ENCODE assay signal across 1 cellular context in the genomic region with DNA sequence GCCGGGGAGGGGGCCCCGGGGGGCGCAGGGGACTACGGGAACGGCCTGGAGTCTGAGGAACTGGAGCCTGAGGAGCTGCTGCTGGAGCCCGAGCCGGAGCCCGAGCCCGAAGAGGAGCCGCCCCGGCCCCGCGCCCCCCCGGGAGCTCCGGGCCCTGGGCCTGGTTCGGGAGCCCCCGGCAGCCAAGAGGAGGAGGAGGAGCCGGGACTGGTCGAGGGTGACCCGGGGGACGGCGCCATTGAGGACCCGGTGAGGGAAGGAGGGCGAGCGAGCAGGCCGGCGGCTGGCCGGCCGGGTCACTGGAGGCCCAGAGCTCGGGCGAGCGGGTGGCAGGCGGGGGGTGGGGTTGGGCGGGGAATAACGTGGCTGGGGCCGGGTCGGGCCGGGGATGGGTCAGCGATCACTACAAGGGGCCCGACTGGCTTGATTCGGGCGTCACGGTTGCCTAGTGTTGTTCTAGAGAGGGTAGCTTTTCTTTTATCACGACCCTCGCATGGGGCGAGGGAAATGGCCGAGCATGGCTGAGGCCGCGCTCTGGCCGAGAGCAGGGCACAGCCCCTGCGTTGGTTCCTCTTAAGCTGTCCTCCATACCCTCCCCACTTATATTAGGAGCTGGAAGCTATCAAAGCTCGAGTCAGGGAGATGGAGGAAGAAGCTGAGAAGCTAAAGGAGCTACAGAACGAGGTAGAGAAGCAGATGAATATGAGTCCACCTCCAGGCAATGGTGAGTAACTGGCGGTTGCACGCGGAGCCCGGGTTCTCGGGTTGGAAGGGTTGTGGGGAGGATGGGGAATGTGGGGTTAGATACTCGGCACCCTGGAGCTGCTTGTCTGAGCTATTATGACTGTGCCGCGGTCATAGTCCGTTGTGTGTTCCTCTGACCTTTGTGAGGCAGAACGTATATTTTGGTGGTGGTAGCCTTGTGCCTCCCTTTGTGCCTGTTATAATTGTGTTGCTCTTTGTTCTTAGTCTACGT.
A peak's percentile ranks its signal among the peaks of the same experiment; 100 is the strongest.
TF ChIP-seq lines count a peak whose summit lies in the region.

No MANE protein-coding gene starts in this region.

TF ChIP-seq in HepG2, 621 proteins besides CTCF, POLR2A, EP300 and RAD21 (continued from another document and continues in another):
- peak; percentile 64 for TF ChIP-seq ZNF687 (CRISPR knock-in tag; IDR thresholded peaks at IDR 0.05)
- TF ChIP-seq ATF2 (CRISPR knock-in tag; IDR thresholded peaks at IDR 0.05) = peak; percentile 48; the same call in 1 of the 2 replicates
- no peak; the same call in 1 of the 2 replicates for TF ChIP-seq MIXL1 (CRISPR knock-in tag; IDR thresholded peaks at IDR 0.05)
- TF ChIP-seq, protein P1, sequence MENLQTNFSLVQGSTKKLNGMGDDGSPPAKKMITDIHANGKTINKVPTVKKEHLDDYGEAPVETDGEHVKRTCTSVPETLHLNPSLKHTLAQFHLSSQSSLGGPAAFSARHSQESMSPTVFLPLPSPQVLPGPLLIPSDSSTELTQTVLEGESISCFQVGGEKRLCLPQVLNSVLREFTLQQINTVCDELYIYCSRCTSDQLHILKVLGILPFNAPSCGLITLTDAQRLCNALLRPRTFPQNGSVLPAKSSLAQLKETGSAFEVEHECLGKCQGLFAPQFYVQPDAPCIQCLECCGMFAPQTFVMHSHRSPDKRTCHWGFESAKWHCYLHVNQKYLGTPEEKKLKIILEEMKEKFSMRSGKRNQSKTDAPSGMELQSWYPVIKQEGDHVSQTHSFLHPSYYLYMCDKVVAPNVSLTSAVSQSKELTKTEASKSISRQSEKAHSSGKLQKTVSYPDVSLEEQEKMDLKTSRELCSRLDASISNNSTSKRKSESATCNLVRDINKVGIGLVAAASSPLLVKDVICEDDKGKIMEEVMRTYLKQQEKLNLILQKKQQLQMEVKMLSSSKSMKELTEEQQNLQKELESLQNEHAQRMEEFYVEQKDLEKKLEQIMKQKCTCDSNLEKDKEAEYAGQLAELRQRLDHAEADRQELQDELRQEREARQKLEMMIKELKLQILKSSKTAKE (CRISPR knock-in tag; IDR thresholded peaks at IDR 0.05; ENCODE audit: borderline replicate concordance) = no peak
- TF ChIP-seq SRF (IDR thresholded peaks at IDR 0.05; ENCODE audit: low read depth, low read length) = no peak
- no peak; the same call in 1 of the 2 replicates for TF ChIP-seq ZNF589 (CRISPR knock-in tag; conservative IDR thresholded peaks at IDR 0.05)
- TF ChIP-seq, protein P2, sequence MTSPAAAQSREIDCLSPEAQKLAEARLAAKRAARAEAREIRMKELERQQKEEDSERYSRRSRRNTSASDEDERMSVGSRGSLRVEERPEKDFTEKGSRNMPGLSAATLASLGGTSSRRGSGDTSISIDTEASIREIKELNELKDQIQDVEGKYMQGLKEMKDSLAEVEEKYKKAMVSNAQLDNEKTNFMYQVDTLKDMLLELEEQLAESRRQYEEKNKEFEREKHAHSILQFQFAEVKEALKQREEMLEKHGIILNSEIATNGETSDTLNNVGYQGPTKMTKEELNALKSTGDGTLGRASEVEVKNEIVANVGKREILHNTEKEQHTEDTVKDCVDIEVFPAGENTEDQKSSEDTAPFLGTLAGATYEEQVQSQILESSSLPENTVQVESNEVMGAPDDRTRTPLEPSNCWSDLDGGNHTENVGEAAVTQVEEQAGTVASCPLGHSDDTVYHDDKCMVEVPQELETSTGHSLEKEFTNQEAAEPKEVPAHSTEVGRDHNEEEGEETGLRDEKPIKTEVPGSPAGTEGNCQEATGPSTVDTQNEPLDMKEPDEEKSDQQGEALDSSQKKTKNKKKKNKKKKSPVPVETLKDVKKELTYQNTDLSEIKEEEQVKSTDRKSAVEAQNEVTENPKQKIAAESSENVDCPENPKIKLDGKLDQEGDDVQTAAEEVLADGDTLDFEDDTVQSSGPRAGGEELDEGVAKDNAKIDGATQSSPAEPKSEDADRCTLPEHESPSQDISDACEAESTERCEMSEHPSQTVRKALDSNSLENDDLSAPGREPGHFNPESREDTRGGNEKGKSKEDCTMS (CRISPR knock-in tag; conservative IDR thresholded peaks at IDR 0.05) = no peak
- TF ChIP-seq, protein P3, sequence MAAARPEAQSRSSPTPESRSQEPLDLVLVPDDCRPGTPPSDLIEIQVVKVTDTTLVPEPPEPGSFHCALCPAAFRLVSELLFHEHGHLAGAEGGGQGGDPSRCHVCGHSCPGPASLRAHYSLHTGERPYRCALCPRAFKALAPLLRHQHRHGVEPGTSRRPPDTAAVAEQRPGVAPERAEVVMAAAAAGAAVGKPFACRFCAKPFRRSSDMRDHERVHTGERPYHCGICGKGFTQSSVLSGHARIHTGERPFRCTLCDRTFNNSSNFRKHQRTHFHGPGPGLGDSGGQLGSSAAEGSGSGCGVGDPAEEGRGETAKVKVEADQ (CRISPR knock-in tag; IDR thresholded peaks at IDR 0.05; ENCODE audit: borderline replicate concordance) = no peak; the same call in 1 of the 2 replicates
- peak; percentile 85; the same call in 1 of the 2 replicates for TF ChIP-seq TIGD3 (CRISPR knock-in tag; IDR thresholded peaks at IDR 0.05; ENCODE audit: borderline replicate concordance)
- no peak for TF ChIP-seq GLI4 (CRISPR knock-in tag; IDR thresholded peaks at IDR 0.05; ENCODE audit: borderline replicate concordance)
- TF ChIP-seq ZNF766 (CRISPR knock-in tag; IDR thresholded peaks at IDR 0.05; ENCODE audit: borderline replicate concordance) = peak; percentile 72; the same call in 1 of the 2 replicates
- TF ChIP-seq ZNF660 (CRISPR knock-in tag; IDR thresholded peaks at IDR 0.05; ENCODE audit: borderline replicate concordance, low read depth) = no peak
- TF ChIP-seq ZNF564 (CRISPR knock-in tag; IDR thresholded peaks at IDR 0.05) = no peak
- no peak for TF ChIP-seq ZFP36L2 (CRISPR knock-in tag; IDR thresholded peaks at IDR 0.05)
- TF ChIP-seq IRF2 (CRISPR knock-in tag; IDR thresholded peaks at IDR 0.05) = peak; percentile 28
- no peak for TF ChIP-seq ZNF143 (CRISPR knock-in tag; IDR thresholded peaks at IDR 0.05)
- no peak for TF ChIP-seq SPEN (CRISPR knock-in tag; IDR thresholded peaks at IDR 0.05; ENCODE audit: low read depth)
- TF ChIP-seq ZNF670 (CRISPR knock-in tag; IDR thresholded peaks at IDR 0.05; ENCODE audit: borderline replicate concordance) = no peak; the same call in 1 of the 2 replicates
- TF ChIP-seq FOXP1 (IDR thresholded peaks at IDR 0.05) = no peak
- TF ChIP-seq FOXP1 (CRISPR knock-in tag; IDR thresholded peaks at IDR 0.05) = no peak
- TF ChIP-seq TBP (CRISPR knock-in tag; IDR thresholded peaks at IDR 0.05) = 0 out of 2 replicates have a peak, but pooled peaks have one; percentile 43
- TF ChIP-seq, protein P4, sequence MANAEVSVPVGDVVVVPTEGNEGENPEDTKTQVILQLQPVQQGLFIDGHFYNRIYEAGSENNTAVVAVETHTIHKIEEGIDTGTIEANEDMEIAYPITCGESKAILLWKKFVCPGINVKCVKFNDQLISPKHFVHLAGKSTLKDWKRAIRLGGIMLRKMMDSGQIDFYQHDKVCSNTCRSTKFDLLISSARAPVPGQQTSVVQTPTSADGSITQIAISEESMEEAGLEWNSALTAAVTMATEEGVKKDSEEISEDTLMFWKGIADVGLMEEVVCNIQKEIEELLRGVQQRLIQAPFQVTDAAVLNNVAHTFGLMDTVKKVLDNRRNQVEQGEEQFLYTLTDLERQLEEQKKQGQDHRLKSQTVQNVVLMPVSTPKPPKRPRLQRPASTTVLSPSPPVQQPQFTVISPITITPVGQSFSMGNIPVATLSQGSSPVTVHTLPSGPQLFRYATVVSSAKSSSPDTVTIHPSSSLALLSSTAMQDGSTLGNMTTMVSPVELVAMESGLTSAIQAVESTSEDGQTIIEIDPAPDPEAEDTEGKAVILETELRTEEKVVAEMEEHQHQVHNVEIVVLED (CRISPR knock-in tag; IDR thresholded peaks at IDR 0.05; ENCODE audit: borderline replicate concordance) = no peak; the same call in 1 of the 2 replicates
- peak; percentile 30; the same call in 1 of the 2 replicates for TF ChIP-seq MEIS2 (CRISPR knock-in tag; IDR thresholded peaks at IDR 0.05)
- TF ChIP-seq BORCS8-MEF2B (CRISPR knock-in tag; IDR thresholded peaks at IDR 0.05) = peak; percentile 97
- no peak for TF ChIP-seq ZNF7 (CRISPR knock-in tag; IDR thresholded peaks at IDR 0.05)
- TF ChIP-seq, protein P5, sequence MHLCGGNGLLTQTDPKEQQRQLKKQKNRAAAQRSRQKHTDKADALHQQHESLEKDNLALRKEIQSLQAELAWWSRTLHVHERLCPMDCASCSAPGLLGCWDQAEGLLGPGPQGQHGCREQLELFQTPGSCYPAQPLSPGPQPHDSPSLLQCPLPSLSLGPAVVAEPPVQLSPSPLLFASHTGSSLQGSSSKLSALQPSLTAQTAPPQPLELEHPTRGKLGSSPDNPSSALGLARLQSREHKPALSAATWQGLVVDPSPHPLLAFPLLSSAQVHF (CRISPR knock-in tag; IDR thresholded peaks at IDR 0.05) = peak; percentile 25; the same call in 1 of the 2 replicates
- no peak for TF ChIP-seq ATF1 (CRISPR knock-in tag; IDR thresholded peaks at IDR 0.05)
- TF ChIP-seq ZNF777 (CRISPR knock-in tag; IDR thresholded peaks at IDR 0.05) = peak; percentile 54
- peak; percentile 58 for TF ChIP-seq HOXA3 (CRISPR knock-in tag; IDR thresholded peaks at IDR 0.05)
- TF ChIP-seq NFRKB (IDR thresholded peaks at IDR 0.05) = no peak
- TF ChIP-seq RELA (CRISPR knock-in tag; IDR thresholded peaks at IDR 0.05) = 0 out of 2 replicates have a peak, but pooled peaks have one; percentile 31
- TF ChIP-seq PRMT3 (CRISPR knock-in tag; IDR thresholded peaks at IDR 0.05; ENCODE audit: borderline replicate concordance, low read depth) = no peak
- TF ChIP-seq ZNF24 (IDR thresholded peaks at IDR 0.05) = no peak; the same call in 1 of the 2 replicates
- no peak; the same call in 1 of the 2 replicates for TF ChIP-seq THAP8 (CRISPR knock-in tag; IDR thresholded peaks at IDR 0.05; ENCODE audit: borderline replicate concordance)
- TF ChIP-seq ZNF275 (CRISPR knock-in tag; IDR thresholded peaks at IDR 0.05; ENCODE audit: borderline replicate concordance) = no peak; the same call in 1 of the 2 replicates
- peak; percentile 88 for TF ChIP-seq ZFY (CRISPR knock-in tag; IDR thresholded peaks at IDR 0.05)
- peak; percentile 40 for TF ChIP-seq GATA4 (IDR thresholded peaks at IDR 0.05; ENCODE audit: borderline replicate concordance, low read depth)
- no peak for TF ChIP-seq ZNF460 (CRISPR knock-in tag; IDR thresholded peaks at IDR 0.05; ENCODE audit: borderline replicate concordance)
- TF ChIP-seq ZSCAN29 (CRISPR knock-in tag; conservative IDR thresholded peaks at IDR 0.05) = no peak; the same call in 1 of the 2 replicates
